11 cellular contexts compared by ENCODE assay signal in genomic region chr12:104578453-104578852, GRCh38.
DNase-seq lines count a peak whose midpoint lies in the region; ATAC-seq, FAIRE-seq and TF ChIP-seq lines count a peak whose summit lies in the region.
"Had no signal": no experiment of that assay in that cellular context is flagged by ENCODE, and none has a peak within 500 bp of the region (broad histone marks: within the 10 kb centered on the region; RNA-seq: fewer than 3 reads in every experiment).

No MANE protein-coding gene starts in this region.

- H3K9ac ChIP-seq in GM12878 (ENCODE audit: control insufficient read depth, insufficient read depth, low read length) = no peak overlapping the region

- H3K4me3 Mint-ChIP-seq in CD14-positive monocyte = no peak overlapping the region
- H3K4me3 Mint-ChIP-seq in natural killer cell treated with Interleukin-12 subunit alpha and Interleukin-12 subunit beta and Interleukin-15 and Interleukin-18, amount 100 ng/mL, for 72 hours = peak overlapping the region; percentile 64

- no peak for TF ChIP-seq EP300 in GM12878 (IDR thresholded peaks at IDR 0.05; ENCODE audit: borderline replicate concordance in 1 of 2, control insufficient read depth in 1 of 2, low read depth in 2 of 2, low read length in 2 of 2)

- peaks cover 75% of the 10 kb centered on the region for H3K4me1 Mint-ChIP-seq in CD14-positive monocyte
- H3K4me1 Mint-ChIP-seq in natural killer cell treated with Interleukin-12 subunit alpha and Interleukin-12 subunit beta and Interleukin-15 and Interleukin-18, amount 100 ng/mL, for 72 hours (ENCODE audit: low read depth in 2 of 2) = peaks cover 84 to 86% of the 10 kb centered on the region in 2 donors

- no peaks in the 10 kb centered on the region for H3K9me3 ChIP-seq in GM12878 (replicated peaks; ENCODE audit: control insufficient read depth, insufficient read depth, low read length)

- H3K27me3 Mint-ChIP-seq in CD14-positive monocyte (ENCODE audit: low read depth in 3 of 3) = peaks cover 0 to 2% (median 0%) of the 10 kb centered on the region in 3 donors
- H3K27me3 Mint-ChIP-seq in natural killer cell treated with Interleukin-12 subunit alpha and Interleukin-12 subunit beta and Interleukin-15 and Interleukin-18, amount 100 ng/mL, for 72 hours = no peaks in the 10 kb centered on the region

- no peaks in the 10 kb centered on the region for H3K27me3 ChIP-seq in GM12878 (replicated peaks in 1 of 2; ENCODE audit: control insufficient read depth in 2 of 2, insufficient read depth in 2 of 2, low read length in 1 of 2)

- no peaks in the 10 kb centered on the region for H4K20me1 ChIP-seq in GM12878 (ENCODE audit: control insufficient read depth, insufficient read depth)

- ATAC-seq in GM12878 (no peak), HG03108 (IDR thresholded peaks at IDR 0.05; ENCODE audit: unreplicated experiment) (no peak), GM21423 (IDR thresholded peaks at IDR 0.05; ENCODE audit: unreplicated experiment) (no peak), GM21576 (IDR thresholded peaks at IDR 0.05; ENCODE audit: unreplicated experiment) (no peak)
- peak in 1 of 2 donors; percentile 60 for ATAC-seq in natural killer cell treated with Interleukin-12 subunit alpha and Interleukin-12 subunit beta and Interleukin-15 and Interleukin-18, amount 100 ng/mL, for 72 hours

- SMC1A ChIA-PET in GM12878 (lab: Charles Lee; ENCODE audit: uncharacterized antibody, unreplicated experiment) = interaction anchor here (1.6 to 4.1 kb wide), 6 partner anchors 9 to 142 kb away, joined by 4 to 78 read pairs (median 16); partner anchors contain the start of gene CHST11

- WGBS in GM12878 (ENCODE audit: insufficient coverage, insufficient replicate concordance, low lambda C conversion rate, missing lambda C conversion rate) = 82% methylated on average over 6 of the region's 6 CpGs

- H3K9me3 Mint-ChIP-seq in CD14-positive monocyte = peaks cover 0 to 3% (median 0%) of the 10 kb centered on the region in 7 donors
- no peaks in the 10 kb centered on the region for H3K9me3 Mint-ChIP-seq in natural killer cell treated with Interleukin-12 subunit alpha and Interleukin-12 subunit beta and Interleukin-15 and Interleukin-18, amount 100 ng/mL, for 72 hours

- no peak overlapping the region for H2AFZ ChIP-seq in GM12878 (ENCODE audit: control insufficient read depth, low read depth, low read length)

- H3K36me3 Mint-ChIP-seq in CD14-positive monocyte = peaks cover 11 to 13% of the 10 kb centered on the region in 2 donors
- H3K36me3 Mint-ChIP-seq in natural killer cell treated with Interleukin-12 subunit alpha and Interleukin-12 subunit beta and Interleukin-15 and Interleukin-18, amount 100 ng/mL, for 72 hours = no peaks in the 10 kb centered on the region

- TF ChIP-seq RAD21 in GM12878 (IDR thresholded peaks at IDR 0.05; ENCODE audit: insufficient read depth, low read depth, low read length) = no peak

- intact Hi-C loops in CD14-positive monocyte (cut with micrococcal nuclease) = no loop called here
- intact Hi-C loops in GM12878 (cut with micrococcal nuclease; ENCODE audit: unreplicated experiment) = no loop called here

- in situ Hi-C loops in GM12878 (cut with MboI) = no loop called here

- no peak for TF ChIP-seq POLR2A in GM12878 (IDR thresholded peaks at IDR 0.05; ENCODE audit: low read depth, low read length)

- no peak for FAIRE-seq in GM12878 (lab: Jason Lieb, UNC)

- POLR2A ChIA-PET in GM12878 (lab: Charles Lee) = interaction anchor here (1.4 kb wide), 1 partner anchor 89 kb away, joined by 3 read pairs; no protein-coding TSS in a partner anchor

- no peaks in the 10 kb centered on the region for H3K36me3 ChIP-seq in GM12878 (ENCODE audit: control insufficient read depth in 2 of 2, insufficient read depth in 2 of 2, low read length in 1 of 2)
- H3K36me3 ChIP-seq: WERI-Rb-1 had no signal

- DNase-seq in CD14-positive monocyte (ENCODE audit: low spot score) (no peak), HT1080 (ENCODE audit: low read depth) (peak; percentile 92), GM12878 (ENCODE audit: low read depth, low spot score) (no peak), UCSD-AML1 (lab: John Stamatoyannopoulos, UW; ENCODE audit: unreplicated experiment) (no peak)
- DNase-seq in natural killer cell treated with Interleukin-12 subunit alpha and Interleukin-12 subunit beta and Interleukin-15 and Interleukin-18, amount 100 ng/mL, for 72 hours (ENCODE audit: low spot score) = no peak
- DNase-seq: central memory CD4-positive, alpha-beta T cell; WERI-Rb-1 had no signal

- RAD21 ChIA-PET in GM12878 (lab: Charles Lee; ENCODE audit: unreplicated experiment) = interaction anchor here (0.8 to 3.9 kb wide), 4 partner anchors 9 to 197 kb away, joined by 3 to 32 read pairs (median 10); partner anchors contain the start of gene CHST11

- H3K4me3 ChIP-seq in GM12878 = no peak overlapping the region

- TF ChIP-seq CTCF in CD14-positive monocyte (IDR thresholded peaks at IDR 0.05) (no peak), GM12878 (IDR thresholded peaks at IDR 0.05 in 2 of 3, conservative IDR thresholded peaks at IDR 0.05 in 1 of 3; ENCODE audit: control insufficient read depth in 2 of 3, extremely low read depth in 1 of 3, insufficient read depth in 1 of 3, low read depth in 3 of 3, low read length in 3 of 3) (no peak)

- H3K4me2 ChIP-seq in GM12878 (ENCODE audit: control insufficient read depth, insufficient read depth) = no peak overlapping the region; the same call in 1 of the 2 replicates

- BruUV-seq in GM12878 (replicated peaks; lab: Mats Ljungman, UMichigan) = no TSS peak

- CTCF ChIA-PET in GM12878 (lab: Yijun Ruan, JAX) = interaction anchor here (3.7 kb wide), 1 partner anchor 9 kb away, joined by 33 read pairs; no protein-coding TSS in a partner anchor

- H3K27ac ChIP-seq in GM12878 (ENCODE audit: control insufficient read depth, insufficient read depth) = no peak overlapping the region
- H3K27ac ChIP-seq: HL-60, WERI-Rb-1 had no signal

- H3K79me2 ChIP-seq in GM12878 (ENCODE audit: control insufficient read depth, insufficient read depth, low read length) = peaks cover 38% of the 10 kb centered on the region

- peak overlapping the region in 5 of 7 donors; percentile 1 to 57 (median 12) for H3K27ac Mint-ChIP-seq in CD14-positive monocyte
- H3K27ac Mint-ChIP-seq in natural killer cell treated with Interleukin-12 subunit alpha and Interleukin-12 subunit beta and Interleukin-15 and Interleukin-18, amount 100 ng/mL, for 72 hours = peak overlapping the region; percentile 64 to 84

- peaks cover 60% of the 10 kb centered on the region for H3K4me1 ChIP-seq in GM12878 (ENCODE audit: control insufficient read depth, insufficient read depth, low read length)

TF ChIP-seq in GM12878, 131 proteins besides CTCF, POLR2A, EP300 and RAD21:
- TF ChIP-seq SREBF1 (IDR thresholded peaks at IDR 0.05; ENCODE audit: low read length) = no peak
- no peak for TF ChIP-seq CBX5 (IDR thresholded peaks at IDR 0.05; ENCODE audit: low read depth)
- TF ChIP-seq EGR1 (IDR thresholded peaks at IDR 0.05; ENCODE audit: borderline replicate concordance in 1 of 2, low read depth in 2 of 2, low read length in 2 of 2) = no peak
- TF ChIP-seq PAX8 (IDR thresholded peaks at IDR 0.05) = no peak
- TF ChIP-seq SPI1 (IDR thresholded peaks at IDR 0.05; ENCODE audit: borderline replicate concordance, insufficient read depth, low read depth, low read length) = no peak
- 0 out of 2 replicates have a peak, but pooled peaks have one; percentile 16 for TF ChIP-seq NFIC (IDR thresholded peaks at IDR 0.05; ENCODE audit: low read depth, low read length)
- TF ChIP-seq POLR2AphosphoS2 (IDR thresholded peaks at IDR 0.05; ENCODE audit: low read depth, low read length) = no peak
- TF ChIP-seq RUNX3 (IDR thresholded peaks at IDR 0.05; ENCODE audit: low read length) = peak; percentile 38
- no peak for TF ChIP-seq SREBF2 (IDR thresholded peaks at IDR 0.05; ENCODE audit: low read length)
- TF ChIP-seq EED (IDR thresholded peaks at IDR 0.05; ENCODE audit: low read depth) = 0 out of 2 replicates have a peak, but pooled peaks have one; percentile 43
- 0 out of 2 replicates have a peak, but pooled peaks have one; percentile 34 for TF ChIP-seq JUNB (IDR thresholded peaks at IDR 0.05)
